ENCODE assay signal across 30 cellular contexts in genomic region chr11:115409116-115409663, GRCh38.
DNase-seq lines count a peak whose midpoint lies in the region; ATAC-seq, FAIRE-seq and TF ChIP-seq lines count a peak whose summit lies in the region.
"Had no signal": no experiment of that assay in that cellular context is flagged by ENCODE, and none has a peak within 500 bp of the region (broad histone marks: within the 10 kb centered on the region; RNA-seq: fewer than 3 reads in every experiment).

No MANE protein-coding gene starts in this region.

- ATAC-seq in A549 (no peak), HG03342 (IDR thresholded peaks at IDR 0.05; ENCODE audit: unreplicated experiment) (no peak), left lobe of liver (no peak), GM19023 (IDR thresholded peaks at IDR 0.05; ENCODE audit: unreplicated experiment) (no peak)
- ATAC-seq: esophagus mucosa; stimulated activated naive CD8-positive, alpha-beta T cell treated with anti-CD3 and anti-CD28 coated beads, Interleukin-15, Interleukin-2, amounts not matched to agents 100 U/mL and 50 U/mL, for 24 hours had no signal

- H3K9ac ChIP-seq in MM.1S (ENCODE audit: low read length): no peak overlapping the region
- H3K9ac ChIP-seq: parathyroid adenoma had no signal

- DNase-seq in A549 (ENCODE audit: low read depth in 1 of 2, low spot score in 1 of 2): no peak
- DNase-seq in MM.1S: no peak
- no peak for DNase-seq in caudate nucleus (lab: John Stamatoyannopoulos, UW)
- no peak for DNase-seq in HEK293T (ENCODE audit: extremely low spot score)
- no peak for DNase-seq in left lobe of liver (ENCODE audit: low spot score)
- DNase-seq: activated CD4-positive, alpha-beta T cell treated with anti-CD3 and anti-CD28 coated beads for 48 hours; activated effector memory CD4-positive, alpha-beta T cell treated with anti-CD3 and anti-CD28 coated beads, Interleukin-2, amount 50 U/mL, for 16 hours; activated naive CD8-positive, alpha-beta T cell treated with anti-CD3 and anti-CD28 coated beads for 36 hours; activated T-cell treated with anti-CD3 and anti-CD28 coated beads, Interleukin-2, amount 50 U/mL, for 1 hour; Calu3; cortex of kidney; GOT3; heart left ventricle; Karpas-422; left colon; mammary epithelial cell; retina; stimulated activated naive CD8-positive, alpha-beta T cell treated with anti-CD3 and anti-CD28 coated beads, Interleukin-15, Interleukin-2, amounts not matched to agents 100 U/mL and 50 U/mL, for 24 hours; SW 1271 had no signal

- no peak overlapping the region for H2AFZ ChIP-seq in MM.1S (ENCODE audit: low read length)
- H2AFZ ChIP-seq: parathyroid adenoma had no signal

- WGBS in A549 (ENCODE audit: missing lambda C conversion rate): 66% methylated on average over 4 of the region's 4 CpGs

- no peaks in the 10 kb centered on the region for H3K9me2 ChIP-seq in MM.1S (replicated peaks; ENCODE audit: insufficient read depth, low read length)

- no peaks in the 10 kb centered on the region for H4K20me1 ChIP-seq in MM.1S (ENCODE audit: insufficient read depth, low read length)

- peak overlapping the region; percentile 47 for H3K4me2 ChIP-seq in A549
- peak overlapping the region; percentile 63; the same call in 1 of the 2 replicates for H3K4me2 ChIP-seq in MM.1S (ENCODE audit: low read depth, low read length)

- no peak for FAIRE-seq in A549 (lab: Jason Lieb, UNC)
- peak; percentile 65 for FAIRE-seq in islet of Langerhans (lab: Jason Lieb, UNC)
- FAIRE-seq: GM19239, HTR-8/SVneo, small intestine, urothelium cell line had no signal

- H3K27ac ChIP-seq in A549 (no peak overlapping the region), MM.1S (ENCODE audit: low read length) (no peak overlapping the region), caudate nucleus (ENCODE audit: low read depth, low read length) (peak overlapping the region; percentile 63)
- H3K27ac ChIP-seq: parathyroid adenoma, SJCRH30 had no signal

- CTCF ChIA-PET in A549 (lab: Yijun Ruan, JAX): interaction anchor here (0.6 kb wide), 1 partner anchor 41 kb away, joined by 3 read pairs; no protein-coding TSS in a partner anchor
- CTCF ChIA-PET in HEK293T (lab: Yijun Ruan, JAX): no interaction called here

- H3K27me3 ChIP-seq in MM.1S (replicated peaks; ENCODE audit: insufficient read depth, low read length): no peaks in the 10 kb centered on the region
- H3K27me3 ChIP-seq: heart left ventricle, SJCRH30, testis had no signal

- H3K79me2 ChIP-seq in MM.1S (ENCODE audit: low read length): peaks cover 85% of the 10 kb centered on the region
- H3K79me2 ChIP-seq: parathyroid adenoma had no signal

- no peak for TF ChIP-seq RAD21 in A549 (conservative IDR thresholded peaks at IDR 0.05 in 1 of 2, IDR thresholded peaks at IDR 0.05 in 1 of 2)

- H3F3A ChIP-seq in MM.1S (ENCODE audit: insufficient read depth, low read length): peaks cover 9% of the 10 kb centered on the region

- no peak for TF ChIP-seq CTCF in A549 (IDR thresholded peaks at IDR 0.05)
- no peak for TF ChIP-seq CTCF in MM.1S (IDR thresholded peaks at IDR 0.05; ENCODE audit: low read length)

- POLR2A ChIA-PET in A549 (lab: Yijun Ruan, JAX) (no interaction called here), HEK293T (lab: Yijun Ruan, JAX) (no interaction called here)

- TF ChIP-seq POLR2A in A549 (IDR thresholded peaks at IDR 0.05; ENCODE audit: low read length): no peak

- no peaks in the 10 kb centered on the region for H3K36me3 ChIP-seq in MM.1S (replicated peaks; ENCODE audit: insufficient read depth, low read length)
- H3K36me3 ChIP-seq: heart left ventricle, SJCRH30 had no signal

- H3K9me3 ChIP-seq in A549 (no peaks in the 10 kb centered on the region), MM.1S (replicated peaks; ENCODE audit: insufficient read depth, low read length) (no peaks in the 10 kb centered on the region)
- H3K9me3 ChIP-seq: heart left ventricle, SJCRH30, testis had no signal

- peaks cover 33% of the 10 kb centered on the region for H3K4me1 ChIP-seq in A549
- H3K4me1 ChIP-seq in MM.1S (ENCODE audit: low read length): peaks cover 19% of the 10 kb centered on the region
- H3K4me1 ChIP-seq: parathyroid adenoma had no signal

- TF ChIP-seq EP300 in A549 (IDR thresholded peaks at IDR 0.05): no peak

- H3K4me3 ChIP-seq in A549 (no peak overlapping the region), MM.1S (ENCODE audit: low read length) (no peak overlapping the region)
- H3K4me3 ChIP-seq: heart left ventricle, SJCRH30, testis had no signal

TF ChIP-seq in A549, 52 proteins besides CTCF, POLR2A, EP300 and RAD21:
- TF ChIP-seq CHD2 (IDR thresholded peaks at IDR 0.05; ENCODE audit: low read length, partially characterized antibody) (no peak), CBX8 (IDR thresholded peaks at IDR 0.05) (no peak), RCOR1 (IDR thresholded peaks at IDR 0.05; ENCODE audit: low read depth, low read length) (no peak), SMC3 (IDR thresholded peaks at IDR 0.05) (no peak), MAFK (IDR thresholded peaks at IDR 0.05; ENCODE audit: partially characterized antibody) (no peak)

TF ChIP-seq in HEK293T, 16 proteins besides CTCF, POLR2A, EP300 and RAD21:
- TF ChIP-seq ZNF384 (IDR thresholded peaks at IDR 0.05) (no peak), SUZ12 (IDR thresholded peaks at IDR 0.05) (no peak), FOXM1 (IDR thresholded peaks at IDR 0.05; ENCODE audit: borderline replicate concordance) (no peak), CTBP1 (IDR thresholded peaks at IDR 0.05; ENCODE audit: borderline replicate concordance) (no peak), BHLHE40 (IDR thresholded peaks at IDR 0.05; ENCODE audit: borderline replicate concordance) (no peak), FOXK2 (IDR thresholded peaks at IDR 0.05) (no peak), PKNOX1 (IDR thresholded peaks at IDR 0.05) (no peak), LEF1 (IDR thresholded peaks at IDR 0.05; ENCODE audit: borderline replicate concordance) (no peak), NFRKB (IDR thresholded peaks at IDR 0.05) (no peak), HDGF (IDR thresholded peaks at IDR 0.05; ENCODE audit: borderline replicate concordance) (no peak), ARNT (IDR thresholded peaks at IDR 0.05) (no peak), L3MBTL2 (conservative IDR thresholded peaks at IDR 0.05) (no peak), SP1 (IDR thresholded peaks at IDR 0.05) (no peak), ELF4 (IDR thresholded peaks at IDR 0.05) (no peak), TARDBP (IDR thresholded peaks at IDR 0.05) (no peak), FOXA1 (IDR thresholded peaks at IDR 0.05) (no peak)
